11 cellular contexts compared by ENCODE assay signal in the genomic region with DNA sequence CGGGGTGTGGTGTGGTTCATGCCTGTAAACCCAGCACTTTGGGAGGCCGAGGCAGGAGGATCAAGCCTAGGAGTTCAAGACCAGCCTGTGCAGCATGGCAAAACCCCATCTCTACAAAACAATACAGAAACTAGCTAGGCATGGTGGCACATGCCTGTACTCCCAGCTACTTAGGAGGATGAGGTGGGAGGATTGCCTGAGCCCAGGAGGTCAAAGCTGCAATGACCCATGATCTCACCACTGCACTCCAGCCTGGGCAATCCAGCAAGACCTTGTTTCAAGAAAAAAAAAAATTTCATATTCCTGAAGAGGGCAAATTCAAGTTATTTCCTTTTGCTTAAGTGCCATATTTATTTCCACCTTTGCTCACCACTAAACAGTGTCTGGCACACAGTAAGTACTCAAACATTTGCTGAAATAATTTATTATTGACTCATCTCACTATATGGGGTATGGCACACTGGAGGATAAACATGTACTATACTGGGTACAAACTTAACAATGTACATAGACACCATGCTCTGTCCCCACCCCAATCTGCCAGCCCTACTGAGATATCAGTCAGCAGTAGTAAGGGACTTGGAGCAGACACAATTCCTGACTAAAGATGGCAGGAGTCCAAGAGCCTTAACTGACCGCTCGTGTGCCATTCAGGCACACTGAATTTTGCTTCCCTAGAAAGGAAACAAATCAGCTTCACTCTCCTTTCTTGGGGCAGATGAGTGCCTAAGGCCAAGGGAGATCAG. TPM values are rescaled to one million over a fixed set of nuclear protein-coding genes. Genes with fewer than 3 reads are reported as not detected.
DNase-seq lines count a peak whose midpoint lies in the region; TF ChIP-seq lines count a peak whose summit lies in the region.
"Had no signal": no experiment of that assay in that cellular context is flagged by ENCODE, and none has a peak within 500 bp of the region (broad histone marks: within the 10 kb centered on the region; RNA-seq: fewer than 3 reads in every experiment).

No MANE protein-coding gene starts in this region.

- no peak overlapping the region for H3K27ac Mint-ChIP-seq in endodermal cell

- 97 to 100% methylated on average over 2 to 4 of the region's 4 CpGs for WGBS in endodermal cell (ENCODE audit: insufficient coverage in 1 of 2, insufficient read length in 1 of 2), 2 experiments

- H3K4me3 ChIP-seq in colonic mucosa (no peak overlapping the region), endodermal cell (ENCODE audit: low read length) (no peak overlapping the region)

- no peaks in the 10 kb centered on the region for H3K36me3 ChIP-seq in colonic mucosa
- peaks cover 68% of the 10 kb centered on the region for H3K36me3 ChIP-seq in endodermal cell (ENCODE audit: control insufficient read depth, insufficient read depth, low read length)

- no peaks in the 10 kb centered on the region for H3K4me1 Mint-ChIP-seq in endodermal cell

- H3K4me1 ChIP-seq in colonic mucosa: no peaks in the 10 kb centered on the region
- H3K4me1 ChIP-seq in endodermal cell (ENCODE audit: control insufficient read depth, insufficient read depth, low read length): no peaks in the 10 kb centered on the region

- H3K27me3 ChIP-seq in colonic mucosa (no peaks in the 10 kb centered on the region), endodermal cell (ENCODE audit: control insufficient read depth, insufficient read depth, low read length, poor library complexity, severe bottlenecking) (no peaks in the 10 kb centered on the region)

- peaks cover 31% of the 10 kb centered on the region for H3K36me3 Mint-ChIP-seq in endodermal cell (ENCODE audit: low read depth)
- H3K36me3 Mint-ChIP-seq: IgD-negative memory B cell had no signal

- H3K9me3 ChIP-seq in colonic mucosa: no peaks in the 10 kb centered on the region
- no peaks in the 10 kb centered on the region for H3K9me3 ChIP-seq in endodermal cell (ENCODE audit: control insufficient read depth, low read length)

- DNase-seq in AG20443 (ENCODE audit: low spot score) (peak; percentile 61), NCI-H2029 treated with DMSO at 0.1 percent for 48 hours (lab: John Stamatoyannopoulos, UW) (peak; percentile 99), colonic mucosa (peak; percentile 53), mesenteric fat pad (ENCODE audit: low spot score) (peak; percentile 35), AML-193 (lab: John Stamatoyannopoulos, UW) (no peak), endodermal cell (no peak)
- no peak for DNase-seq in activated CD4-positive, CD25-positive, alpha-beta regulatory T cell (lab: John Stamatoyannopoulos, UW)
- DNase-seq in stimulated activated CD4-positive, alpha-beta T cell treated with anti-CD3 and anti-CD28 coated beads, Interleukin-4, amount 100 ng/mL, for 1 hour: no peak
- DNase-seq: central memory CD4-positive, alpha-beta T cell; T-helper 2 cell had no signal

- no peak overlapping the region for H3K9ac ChIP-seq in colonic mucosa (ENCODE audit: low read depth in 2 of 2, low read length in 2 of 2)
- no peak overlapping the region for H3K9ac ChIP-seq in endodermal cell (ENCODE audit: extremely low read depth, low read length, poor library complexity, severe bottlenecking)

- TF ChIP-seq CTCF in colonic mucosa (IDR thresholded peaks at IDR 0.05) (no peak), endodermal cell (conservative IDR thresholded peaks at IDR 0.05) (no peak)

- H3K27ac ChIP-seq in colonic mucosa (peak overlapping the region; percentile 28), endodermal cell (ENCODE audit: low read depth, low read length) (no peak overlapping the region)

- H3K27me3 Mint-ChIP-seq in endodermal cell (ENCODE audit: insufficient read depth): no peaks in the 10 kb centered on the region
- H3K27me3 Mint-ChIP-seq: IgD-negative memory B cell had no signal

- H3K9me3 Mint-ChIP-seq in endodermal cell: no peaks in the 10 kb centered on the region
- H3K9me3 Mint-ChIP-seq: IgD-negative memory B cell had no signal

- H3K4me3 Mint-ChIP-seq in endodermal cell: no peak overlapping the region

- intact Hi-C loops in colonic mucosa (cut with DNase I): no loop called here

RNA-seq across cellular contexts. Expression of a gene that starts 15.5 kb away (rescaled TPM):
- total RNA-seq in colonic mucosa: 10 to 100 TPM; 32.9 to 40.6 TPM
- 43.4 TPM for total RNA-seq in mesenteric fat pad
- total RNA-seq in endodermal cell: 10 to 100 TPM; 50.4 to 51.7 TPM
- polyA plus RNA-seq in endodermal cell (2013, experiment 1 of 2): 79.9 TPM
- polyA plus RNA-seq in endodermal cell (2013, experiment 2 of 2): 75.2 TPM

RNA-seq across cellular contexts. Expression of a gene that starts 24.7 kb away (rescaled TPM):
- total RNA-seq in colonic mucosa (10 to 100 TPM; 18.2 to 35.4 TPM), mesenteric fat pad (34.2 TPM), endodermal cell (1 to 10 TPM; 5.5 to 5.8 TPM)
- polyA plus RNA-seq in endodermal cell (2013, experiment 1 of 2): 3.2 TPM
- 2.4 TPM for polyA plus RNA-seq in endodermal cell (2013, experiment 2 of 2)

RNA-seq across cellular contexts. Expression of a gene that starts 55.0 kb away (rescaled TPM):
- total RNA-seq in colonic mucosa (10 to 100 TPM; 13.0 to 17.0 TPM), mesenteric fat pad (14.4 TPM), endodermal cell (10 to 100 TPM; 20.2 TPM)
- 9.9 TPM for polyA plus RNA-seq in endodermal cell (2013, experiment 1 of 2)
- polyA plus RNA-seq in endodermal cell (2013, experiment 2 of 2): 10.1 TPM

RNA-seq across cellular contexts. Expression of a gene that starts 57.7 kb away (rescaled TPM):
- total RNA-seq in colonic mucosa (1 to 10 TPM; 1.9 to 4.1 TPM), mesenteric fat pad (3.1 TPM), endodermal cell (10 to 100 TPM; 31.5 to 39.5 TPM)
- polyA plus RNA-seq in endodermal cell (2013, experiment 1 of 2): 21.8 TPM
- 16.5 TPM for polyA plus RNA-seq in endodermal cell (2013, experiment 2 of 2)
- polyA plus RNA-seq: IgD-negative memory B cell had no signal

Comparison
In these comparisons a context has a peak if more than half of its experiments do, and no peak if none do; other contexts are left out.
1. DNase-seq: peak in AG20443 (single experiment), NCI-H2029 treated with DMSO at 0.1 percent for 48 hours (single experiment), colonic mucosa (single experiment) and mesenteric fat pad (single experiment); none in activated CD4-positive, CD25-positive, alpha-beta regulatory T cell (0 of 4), AML-193 (0 of 2), stimulated activated CD4-positive, alpha-beta T cell treated with anti-CD3 and anti-CD28 coated beads, Interleukin-4, amount 100 ng/mL, for 1 hour (single experiment) and endodermal cell (single experiment).